Comparison of ENCODE assay signal across 8 cellular contexts in genomic region chr19:4724252-4724514, GRCh38. TPM values are rescaled to one million over a fixed set of nuclear protein-coding genes. Genes with fewer than 3 reads are reported as not detected.
DNase-seq lines count a peak whose midpoint lies in the region; ATAC-seq and TF ChIP-seq lines count a peak whose summit lies in the region.

No MANE protein-coding gene starts in this region.

- ATAC-seq in activated T-cell treated with anti-CD3 and anti-CD28 coated beads, Interleukin-2, amount 50 U/mL, for 4 hours, result no peak
- ATAC-seq in lower lobe of right lung (peak; percentile 25 to 35), upper lobe of left lung (ENCODE audit: low FRiP score in 2 of 2) (peak; percentile 5 to 27), GM19395 (IDR thresholded peaks at IDR 0.05; ENCODE audit: unreplicated experiment) (no peak)

- no peaks in the 10 kb centered on the region for H3K27me3 ChIP-seq in lower lobe of right lung (ENCODE audit: low read depth)
- no peaks in the 10 kb centered on the region for H3K27me3 ChIP-seq in upper lobe of left lung

- H3K36me3 ChIP-seq in lower lobe of right lung, result peaks cover 27% of the 10 kb centered on the region
- peaks cover 0 to 26% (median 19%) of the 10 kb centered on the region in 4 donors for H3K36me3 ChIP-seq in upper lobe of left lung

- no peak for TF ChIP-seq EP300 in upper lobe of left lung (IDR thresholded peaks at IDR 0.05)

- TF ChIP-seq CTCF in MCF 10A (IDR thresholded peaks at IDR 0.05; ENCODE audit: unreplicated experiment) (no peak), lower lobe of right lung (IDR thresholded peaks at IDR 0.05) (no peak), upper lobe of left lung (IDR thresholded peaks at IDR 0.05) (no peak), GM13977 (IDR thresholded peaks at IDR 0.05; ENCODE audit: extremely low read depth, insufficient read depth, missing control alignments) (no peak)

- POLR2A ChIA-PET in MCF 10A (lab: Yijun Ruan, JAX), result interaction anchor here (0.7 to 4.0 kb wide), 16 partner anchors 11 to 898 kb away, joined by 3 to 56 read pairs (median 4); partner anchors contain the start of genes FEM1A, MYDGF, PLIN3 and SAFB2

- H3K27me3 Mint-ChIP-seq in activated T-cell treated with anti-CD3 and anti-CD28 coated beads, Interleukin-2, amount 50 U/mL, for 4 hours (ENCODE audit: low read depth), result no peaks in the 10 kb centered on the region
- H3K27me3 Mint-ChIP-seq in MCF 10A (ENCODE audit: insufficient read depth, unreplicated experiment), result no peaks in the 10 kb centered on the region

- peak overlapping the region; percentile 73 for H3K27ac Mint-ChIP-seq in MCF 10A (ENCODE audit: low read depth, unreplicated experiment)

- peaks cover 6% of the 10 kb centered on the region for H3K36me3 Mint-ChIP-seq in activated T-cell treated with anti-CD3 and anti-CD28 coated beads, Interleukin-2, amount 50 U/mL, for 4 hours (ENCODE audit: insufficient read depth)
- peaks cover 29% of the 10 kb centered on the region for H3K36me3 Mint-ChIP-seq in MCF 10A (ENCODE audit: insufficient read depth, unreplicated experiment)

- H3K27ac ChIP-seq in lower lobe of right lung, result peak overlapping the region; percentile 90
- H3K27ac ChIP-seq in upper lobe of left lung, result peak overlapping the region; percentile 90 to 93 (median 92)

- 0 to 1% methylated on average over 6 to 12 of the region's 12 CpGs for WGBS in upper lobe of left lung, 2 donors

- no peak for DNase-seq in activated T-cell treated with anti-CD3 and anti-CD28 coated beads, Interleukin-2, amount 50 U/mL, for 4 hours
- DNase-seq in activated T-cell treated with anti-CD3 and anti-CD28 coated beads for 4 hours (no peak), MCF 10A (ENCODE audit: unreplicated experiment) (no peak), lower lobe of right lung (no peak), upper lobe of left lung (no peak), GM13977 (ENCODE audit: low spot score) (no peak), OCI-M1 (lab: John Stamatoyannopoulos, UW) (no peak)

- H3K9me3 ChIP-seq in lower lobe of right lung, result no peaks in the 10 kb centered on the region
- H3K9me3 ChIP-seq in upper lobe of left lung, result no peaks in the 10 kb centered on the region

- H3K4me1 ChIP-seq in lower lobe of right lung (peaks cover 31% of the 10 kb centered on the region), upper lobe of left lung (peaks cover 13 to 36% (median 26%) of the 10 kb centered on the region in 4 donors)

- peaks cover 25% of the 10 kb centered on the region for H3K4me1 Mint-ChIP-seq in activated T-cell treated with anti-CD3 and anti-CD28 coated beads, Interleukin-2, amount 50 U/mL, for 4 hours (ENCODE audit: low read depth)
- H3K4me1 Mint-ChIP-seq in MCF 10A (ENCODE audit: insufficient read depth, unreplicated experiment), result peaks cover 20% of the 10 kb centered on the region

- H3K9me3 Mint-ChIP-seq in activated T-cell treated with anti-CD3 and anti-CD28 coated beads, Interleukin-2, amount 50 U/mL, for 4 hours, result no peaks in the 10 kb centered on the region
- H3K9me3 Mint-ChIP-seq in MCF 10A (ENCODE audit: unreplicated experiment), result no peaks in the 10 kb centered on the region

- no peak for TF ChIP-seq POLR2A in upper lobe of left lung (IDR thresholded peaks at IDR 0.05)

- H3K4me3 ChIP-seq in lower lobe of right lung (peak overlapping the region; percentile 93), upper lobe of left lung (peak overlapping the region; percentile 47 to 100 (median 98))

- intact Hi-C loops in MCF 10A (cut with micrococcal nuclease), result loop anchor here (1.0 to 10.0 kb wide), 4 partner anchors 11 to 191 kb away; partner anchors contain the start of gene FEM1A
- intact Hi-C loops in lower lobe of right lung (cut with DNase I), result no loop called here

- in situ Hi-C loops in GM13977 (cut with MboI; ENCODE audit: low pct_unique_long_range_greater_than_20kb, low sequenced_read_pairs, unreplicated experiment), result no loop called here

- no TSS peak for BruUV-seq in MCF 10A (replicated peaks; lab: Mats Ljungman, UMichigan)

- CTCF ChIA-PET in MCF 10A (lab: Yijun Ruan, JAX), result interaction anchor here (0.6 to 2.9 kb wide), 4 partner anchors 67 to 148 kb away, joined by 3 to 17 read pairs (median 4); partner anchors contain the start of gene FEM1A

- H3K4me3 Mint-ChIP-seq in activated T-cell treated with anti-CD3 and anti-CD28 coated beads, Interleukin-2, amount 50 U/mL, for 4 hours, result peak overlapping the region; percentile 98
- H3K4me3 Mint-ChIP-seq in MCF 10A (ENCODE audit: unreplicated experiment), result peak overlapping the region; percentile 93

RNA-seq across cellular contexts. Expression of gene DPP9, which starts 0.5 kb away (rescaled TPM):
- 100 to 1,000 TPM; 112 to 126 (median 120) TPM for total RNA-seq in activated T-cell treated with anti-CD3 and anti-CD28 coated beads, Interleukin-2, amount 50 U/mL, for 4 hours
- total RNA-seq in MCF 10A (2022) (90.6 and 100 TPM in 2 replicates), lower lobe of right lung (79.6 TPM), upper lobe of left lung (100 to 1,000 TPM in 2 of 6 donors, 10 to 100 TPM in 4; 55.1 to 255 (median 89.0) TPM)

RNA-seq across cellular contexts. Expression of gene MYDGF, which starts 54.0 kb away (rescaled TPM):
- 100 to 1,000 TPM; 129 to 150 (median 134) TPM for total RNA-seq in activated T-cell treated with anti-CD3 and anti-CD28 coated beads, Interleukin-2, amount 50 U/mL, for 4 hours
- 188 and 231 TPM in 2 replicates for total RNA-seq in MCF 10A (2022)
- 91.6 TPM for total RNA-seq in lower lobe of right lung
- 100 to 1,000 TPM in 1 of 6 donors, 10 to 100 TPM in 4, 1 to 10 TPM in 1; 6.3 to 121 (median 67.1) TPM for total RNA-seq in upper lobe of left lung

Comparison
In these comparisons a context has a peak if more than half of its experiments do, and no peak if none do; other contexts are left out.
1. ATAC-seq: peak in lower lobe of right lung (2 of 2) and upper lobe of left lung (2 of 2); none in activated T-cell treated with anti-CD3 and anti-CD28 coated beads, Interleukin-2, amount 50 U/mL, for 4 hours (0 of 2) and GM19395 (single experiment).